Comparison of ENCODE assay signal across 8 cellular contexts in genomic region chr13:28492527-28493367, GRCh38. TPM values are rescaled to one million over a fixed set of nuclear protein-coding genes. Genes with fewer than 3 reads are reported as not detected.
DNase-seq lines count a peak whose midpoint lies in the region; ATAC-seq and TF ChIP-seq lines count a peak whose summit lies in the region.
"Had no signal": no experiment of that assay in that cellular context is flagged by ENCODE, and none has a peak within 500 bp of the region (broad histone marks: within the 10 kb centered on the region; RNA-seq: fewer than 3 reads in every experiment).

No MANE protein-coding gene starts in this region.

- H2AFZ ChIP-seq in MM.1S (ENCODE audit: low read length) = no peak overlapping the region

- H3K4me1 ChIP-seq in right cardiac atrium (ENCODE audit: control insufficient read depth, insufficient read depth, low read length) (no peaks in the 10 kb centered on the region), MM.1S (ENCODE audit: low read length) (no peaks in the 10 kb centered on the region)

- H3F3A ChIP-seq in MM.1S (ENCODE audit: insufficient read depth, low read length) = no peaks in the 10 kb centered on the region

- H4K20me1 ChIP-seq in MM.1S (ENCODE audit: insufficient read depth, low read length) = no peaks in the 10 kb centered on the region

- no peak overlapping the region for H3K27ac ChIP-seq in right cardiac atrium (ENCODE audit: low read length)
- no peak overlapping the region for H3K27ac ChIP-seq in MM.1S (ENCODE audit: low read length)

- H3K9me2 ChIP-seq in MM.1S (replicated peaks; ENCODE audit: insufficient read depth, low read length) = no peaks in the 10 kb centered on the region

- WGBS in right cardiac atrium = 59% methylated on average over 10 of the region's 10 CpGs

- peak; percentile 13 to 47 for DNase-seq in activated CD4-positive, alpha-beta T cell treated with anti-CD3 and anti-CD28 coated beads for 4 hours
- DNase-seq in right cardiac atrium (no peak), MM.1S (no peak), dedifferentiated amniotic fluid mesenchymal stem cell (ENCODE audit: extremely low spot score) (no peak)
- peak in 2 of 3 donors; percentile 44 to 51 for DNase-seq in stimulated activated CD4-positive, alpha-beta T cell treated with anti-CD3 and anti-CD28 coated beads, TNF-alpha, amount 100 ng/mL, for 48 hours (ENCODE audit: low read depth in 3 of 3)
- DNase-seq in activated CD4-positive, CD25-positive, alpha-beta regulatory T cell (lab: John Stamatoyannopoulos, UW) = no peak
- DNase-seq: NCI-H1048 had no signal

- no peaks in the 10 kb centered on the region for H3K79me2 ChIP-seq in MM.1S (ENCODE audit: low read length)

- no peak overlapping the region for H3K4me2 ChIP-seq in MM.1S (ENCODE audit: low read depth, low read length)

- H3K27me3 ChIP-seq in right cardiac atrium (ENCODE audit: control insufficient read depth, insufficient read depth) = no peaks in the 10 kb centered on the region
- H3K27me3 ChIP-seq in MM.1S (replicated peaks; ENCODE audit: insufficient read depth, low read length) = peaks cover 8% of the 10 kb centered on the region; the same call in 1 of the 2 replicates

- H3K4me3 ChIP-seq in right cardiac atrium (ENCODE audit: low read length) = peak overlapping the region; percentile 54
- H3K4me3 ChIP-seq in MM.1S (ENCODE audit: low read length) = no peak overlapping the region

- ATAC-seq in HG02623 (IDR thresholded peaks at IDR 0.05; ENCODE audit: unreplicated experiment) = peak; percentile 38
- no peak for ATAC-seq in right cardiac atrium

- intact Hi-C loops in right cardiac atrium (cut with DNase I) = loop anchor here in 1 of 4 donors (10.0 kb wide), 1 partner anchor 142 kb away; no protein-coding TSS in a partner anchor

- no peaks in the 10 kb centered on the region for H3K36me3 ChIP-seq in MM.1S (replicated peaks; ENCODE audit: insufficient read depth, low read length)

- H3K9me3 ChIP-seq in right cardiac atrium (ENCODE audit: control insufficient read depth, low read length) (no peaks in the 10 kb centered on the region), MM.1S (replicated peaks; ENCODE audit: insufficient read depth, low read length) (no peaks in the 10 kb centered on the region)

- no peak overlapping the region for H3K9ac ChIP-seq in MM.1S (ENCODE audit: low read length)

- TF ChIP-seq CTCF in MM.1S (IDR thresholded peaks at IDR 0.05; ENCODE audit: low read length) = no peak

RNA-seq across cellular contexts. Expression of gene FLT1, which starts 2.2 kb away (rescaled TPM):
- total RNA-seq in right cardiac atrium = 10 to 100 TPM; 31.0 to 53.4 (median 43.0) TPM
- polyA plus RNA-seq in right cardiac atrium = 24.9 TPM

Comparison
In these comparisons a context has a peak if more than half of its experiments do, and no peak if none do; other contexts are left out.
1. DNase-seq: peak in activated CD4-positive, alpha-beta T cell treated with anti-CD3 and anti-CD28 coated beads for 4 hours (2 of 2) and stimulated activated CD4-positive, alpha-beta T cell treated with anti-CD3 and anti-CD28 coated beads, TNF-alpha, amount 100 ng/mL, for 48 hours (2 of 3); none in right cardiac atrium (0 of 3), activated CD4-positive, CD25-positive, alpha-beta regulatory T cell (0 of 4), MM.1S (single experiment) and dedifferentiated amniotic fluid mesenchymal stem cell (single experiment).